In genomic region chr6:126077810-126078791, GRCh38 we compare ENCODE assay signal across 24 cellular contexts.
DNase-seq lines count a peak whose midpoint lies in the region; ATAC-seq and TF ChIP-seq lines count a peak whose summit lies in the region.
"Had no signal": no experiment of that assay in that cellular context is flagged by ENCODE, and none has a peak within 500 bp of the region (broad histone marks: within the 10 kb centered on the region; RNA-seq: fewer than 3 reads in every experiment).

No MANE protein-coding gene starts in this region.

- no peak overlapping the region for H3K4me3 Mint-ChIP-seq in activated CD4-positive, alpha-beta memory T cell treated with anti-CD3 and anti-CD28 coated beads for 36 hours
- H3K4me3 Mint-ChIP-seq: CD4-positive, alpha-beta T cell; effector memory CD8-positive, alpha-beta T cell; natural killer cell treated with Interleukin-12 subunit alpha and Interleukin-12 subunit beta and Interleukin-15 and Interleukin-18, amount 100 ng/mL, for 72 hours; T-helper 1 cell treated with Interleukin-12 subunit alpha and Interleukin-12 subunit beta and Interleukin-4 antibody, amounts not matched to agents 30 μg/mL and 1 μg/mL, for 36 hours had no signal

- ATAC-seq in psoas muscle: peak in 3 of 4 donors; percentile 57 to 84 (median 68)
- ATAC-seq: effector memory CD8-positive, alpha-beta T cell; foreskin keratinocyte; natural killer cell treated with Interleukin-12 subunit alpha and Interleukin-12 subunit beta and Interleukin-15 and Interleukin-18, amount 100 ng/mL, for 72 hours; Right ventricle myocardium inferior had no signal

- H3K36me3 Mint-ChIP-seq in activated CD4-positive, alpha-beta memory T cell treated with anti-CD3 and anti-CD28 coated beads for 36 hours: peaks cover 10% of the 10 kb centered on the region
- H3K36me3 Mint-ChIP-seq: natural killer cell treated with Interleukin-12 subunit alpha and Interleukin-12 subunit beta and Interleukin-15 and Interleukin-18, amount 100 ng/mL, for 72 hours had no signal

- no peaks in the 10 kb centered on the region for H3K9me3 ChIP-seq in psoas muscle

- H3K27ac Mint-ChIP-seq in activated CD4-positive, alpha-beta memory T cell treated with anti-CD3 and anti-CD28 coated beads for 36 hours: no peak overlapping the region
- H3K27ac Mint-ChIP-seq: CD4-positive, alpha-beta T cell; effector memory CD8-positive, alpha-beta T cell; natural killer cell treated with Interleukin-12 subunit alpha and Interleukin-12 subunit beta and Interleukin-15 and Interleukin-18, amount 100 ng/mL, for 72 hours; progenitor cell of endocrine pancreas; T-helper 1 cell treated with Interleukin-12 subunit alpha and Interleukin-12 subunit beta and Interleukin-4 antibody, amounts not matched to agents 30 μg/mL and 1 μg/mL, for 36 hours had no signal

- intact Hi-C loops in psoas muscle (cut with DNase I): no loop called here
- intact Hi-C loops in activated CD4-positive, alpha-beta memory T cell treated with anti-CD3 and anti-CD28 coated beads for 36 hours (cut with micrococcal nuclease): no loop called here

- no peak for TF ChIP-seq CTCF in fibroblast of mammary gland (conservative IDR thresholded peaks at IDR 0.05; ENCODE audit: control insufficient read depth, insufficient read depth, low read depth, low read length)
- no peak for TF ChIP-seq CTCF in psoas muscle (IDR thresholded peaks at IDR 0.05)
- TF ChIP-seq CTCF in GM10266 (IDR thresholded peaks at IDR 0.05; ENCODE audit: control insufficient read depth, insufficient read depth, low read depth, missing control alignments): no peak

- H3K4me3 ChIP-seq in fibroblast of mammary gland (ENCODE audit: control insufficient read depth, low read depth, low read length): no peak overlapping the region
- no peak overlapping the region for H3K4me3 ChIP-seq in psoas muscle

- no peaks in the 10 kb centered on the region for H3K36me3 ChIP-seq in psoas muscle (ENCODE audit: insufficient read depth in 1 of 2, low read depth in 1 of 2)

- no peak overlapping the region for H3K27ac ChIP-seq in psoas muscle
- H3K27ac ChIP-seq: foreskin keratinocyte had no signal

- H3K27me3 Mint-ChIP-seq in activated CD4-positive, alpha-beta memory T cell treated with anti-CD3 and anti-CD28 coated beads for 36 hours: no peaks in the 10 kb centered on the region
- H3K27me3 Mint-ChIP-seq: CD4-positive, alpha-beta T cell; effector memory CD8-positive, alpha-beta T cell; natural killer cell treated with Interleukin-12 subunit alpha and Interleukin-12 subunit beta and Interleukin-15 and Interleukin-18, amount 100 ng/mL, for 72 hours; progenitor cell of endocrine pancreas had no signal

- CTCF ChIA-PET in activated CD4-positive, alpha-beta memory T cell treated with anti-CD3 and anti-CD28 coated beads for 36 hours (lab: Charles Lee): no interaction called here

- POLR2A ChIA-PET in activated CD4-positive, alpha-beta memory T cell treated with anti-CD3 and anti-CD28 coated beads for 36 hours (lab: Charles Lee): no interaction called here

- no peaks in the 10 kb centered on the region for H3K9me3 Mint-ChIP-seq in activated CD4-positive, alpha-beta memory T cell treated with anti-CD3 and anti-CD28 coated beads for 36 hours
- H3K9me3 Mint-ChIP-seq: CD4-positive, alpha-beta T cell; effector memory CD8-positive, alpha-beta T cell; natural killer cell treated with Interleukin-12 subunit alpha and Interleukin-12 subunit beta and Interleukin-15 and Interleukin-18, amount 100 ng/mL, for 72 hours; T-helper 1 cell treated with Interleukin-12 subunit alpha and Interleukin-12 subunit beta and Interleukin-4 antibody, amounts not matched to agents 30 μg/mL and 1 μg/mL, for 36 hours had no signal

- no peaks in the 10 kb centered on the region for H3K4me1 Mint-ChIP-seq in activated CD4-positive, alpha-beta memory T cell treated with anti-CD3 and anti-CD28 coated beads for 36 hours (ENCODE audit: low read depth)

- no peaks in the 10 kb centered on the region for H3K27me3 ChIP-seq in psoas muscle (ENCODE audit: insufficient read depth in 3 of 3, low read length in 2 of 3)
- H3K27me3 ChIP-seq: foreskin keratinocyte had no signal

- 64 to 66% (median 65%) methylated on average over 11 of the region's 11 CpGs for WGBS in psoas muscle, 3 donors

- DNase-seq in AG20443 (ENCODE audit: low spot score) (peak; percentile 70), SK-N-DZ (ENCODE audit: low spot score) (peak; percentile 68), fibroblast of mammary gland (ENCODE audit: low read depth) (peak; percentile 91), psoas muscle (peak; percentile 47 to 62), NOMO-1 treated with DMSO at 0.1 percent for 48 hours (lab: John Stamatoyannopoulos, UW; ENCODE audit: unreplicated experiment) (no peak), GM10266 (ENCODE audit: extremely low spot score) (no peak), hypothalamus (lab: John Stamatoyannopoulos, UW) (no peak)
- no peak for DNase-seq in activated CD4-positive, alpha-beta memory T cell treated with anti-CD3 and anti-CD28 coated beads for 36 hours
- DNase-seq: activated CD4-positive, alpha-beta T cell treated with anti-CD3 and anti-CD28 coated beads, Interleukin-2, amount 50 U/mL, for 4 hours; activated naive CD4-positive, alpha-beta T cell treated with Interleukin-2 at 50 U/mL for 16 hours; activated T-cell treated with anti-CD3 and anti-CD28 coated beads, Interleukin-2, amount 50 U/mL, for 1 hour; CD4-positive, alpha-beta T cell; effector memory CD8-positive, alpha-beta T cell; foreskin keratinocyte; GF-D8; NCI-H1105 treated with DMSO at 0.1 percent for 48 hours; NCI-H2107; NCI-H524 treated with DMSO at 0.1 percent for 48 hours; stimulated activated CD4-positive, alpha-beta T cell treated with anti-CD3 and anti-CD28 coated beads, Interleukin-4, amount 100 ng/mL, for 4 hours; substantia nigra had no signal

- no peaks in the 10 kb centered on the region for H3K4me1 ChIP-seq in psoas muscle
- H3K4me1 ChIP-seq: foreskin keratinocyte had no signal

Comparison
In these comparisons a context has a peak if more than half of its experiments do, and no peak if none do; other contexts are left out.
1. DNase-seq: peak in AG20443 (single experiment), SK-N-DZ (single experiment), fibroblast of mammary gland (single experiment) and psoas muscle (2 of 2); none in NOMO-1 treated with DMSO at 0.1 percent for 48 hours (single experiment), GM10266 (single experiment), activated CD4-positive, alpha-beta memory T cell treated with anti-CD3 and anti-CD28 coated beads for 36 hours (single experiment) and hypothalamus (0 of 51).